In genomic region chr6:44260011-44260410, GRCh38 we compare ENCODE assay signal across 16 cellular contexts. TPM values are rescaled to one million over a fixed set of nuclear protein-coding genes. Genes with fewer than 3 reads are reported as not detected.
DNase-seq lines count a peak whose midpoint lies in the region; ATAC-seq and TF ChIP-seq lines count a peak whose summit lies in the region.
"Had no signal": no experiment of that assay in that cellular context is flagged by ENCODE, and none has a peak within 500 bp of the region (broad histone marks: within the 10 kb centered on the region; RNA-seq: fewer than 3 reads in every experiment).

No MANE protein-coding gene starts in this region.

- no peaks in the 10 kb centered on the region for H3K9me2 ChIP-seq in OCI-LY1 (ENCODE audit: low read depth, low read length)

- no peak for DNase-seq in activated CD4-positive, alpha-beta T cell treated with anti-CD3 and anti-CD28 coated beads, Interleukin-2, amount 10 ng/mL, durations not matched to agents 7 days and 5 days
- DNase-seq in activated CD4-positive, alpha-beta T cell treated with anti-CD3 and anti-CD28 coated beads, Interleukin-2, amount 50 U/mL, for 1 hour, result no peak
- DNase-seq in islet precursor cell, result peak; percentile 43
- DNase-seq in stimulated activated naive B cell treated with anti-CD40 and anti-IgM and Interleukin-4, amounts not matched to agents 10 μg/mL and 1 μg/mL and 100 μg/mL, for 72 hours, result peak; percentile 54
- no peak for DNase-seq in DMS 273 (lab: John Stamatoyannopoulos, UW; ENCODE audit: unreplicated experiment)
- no peak for DNase-seq in activated effector memory CD4-positive, alpha-beta T cell treated with Interleukin-2 at 50 U/mL for 16 hours
- DNase-seq: 8988T, COR-L47, GOT3, NCI-H1930, NCI-H510A treated with DMSO at 0.1 percent for 48 hours, SHP77 treated with DMSO at 0.1 percent for 48 hours had no signal

- H3K4me1 ChIP-seq in OCI-LY1 (ENCODE audit: insufficient read depth, low read length, severe bottlenecking), result peaks cover 81% of the 10 kb centered on the region

- peak overlapping the region; percentile 77 for H3K27ac ChIP-seq in OCI-LY1 (ENCODE audit: low read depth, low read length, poor library complexity, severe bottlenecking)
- H3K27ac ChIP-seq: C4-2B had no signal

- H3K4me3 ChIP-seq in OCI-LY1 (ENCODE audit: low read depth, low read length, poor library complexity, severe bottlenecking), result no peak overlapping the region

- TF ChIP-seq CTCF in OCI-LY1 (IDR thresholded peaks at IDR 0.05; ENCODE audit: low read length), result no peak

- no peaks in the 10 kb centered on the region for H3K9me3 Mint-ChIP-seq in activated CD4-positive, alpha-beta T cell treated with anti-CD3 and anti-CD28 coated beads, Interleukin-2, amount 10 ng/mL, durations not matched to agents 7 days and 5 days
- no peaks in the 10 kb centered on the region for H3K9me3 Mint-ChIP-seq in stimulated activated naive B cell treated with anti-CD40 and anti-IgM and Interleukin-4, amounts not matched to agents 10 μg/mL and 1 μg/mL and 100 μg/mL, for 72 hours

- no peaks in the 10 kb centered on the region for H3K27me3 ChIP-seq in OCI-LY1 (ENCODE audit: insufficient read depth, low read length)

- H3K36me3 Mint-ChIP-seq in activated CD4-positive, alpha-beta T cell treated with anti-CD3 and anti-CD28 coated beads, Interleukin-2, amount 10 ng/mL, durations not matched to agents 7 days and 5 days (ENCODE audit: low read depth), result peaks cover 12% of the 10 kb centered on the region
- H3K36me3 Mint-ChIP-seq in stimulated activated naive B cell treated with anti-CD40 and anti-IgM and Interleukin-4, amounts not matched to agents 10 μg/mL and 1 μg/mL and 100 μg/mL, for 72 hours, result peaks cover 83 to 90% of the 10 kb centered on the region in 2 donors

- H3F3A ChIP-seq in OCI-LY1 (ENCODE audit: insufficient read depth, low read length), result peaks cover 9% of the 10 kb centered on the region

- POLR2A ChIA-PET in activated CD4-positive, alpha-beta T cell treated with anti-CD3 and anti-CD28 coated beads, Interleukin-2, amount 10 ng/mL, durations not matched to agents 7 days and 5 days (lab: Charles Lee), result no interaction called here

- no peak overlapping the region for H3K4me3 Mint-ChIP-seq in activated CD4-positive, alpha-beta T cell treated with anti-CD3 and anti-CD28 coated beads, Interleukin-2, amount 10 ng/mL, durations not matched to agents 7 days and 5 days
- H3K4me3 Mint-ChIP-seq in stimulated activated naive B cell treated with anti-CD40 and anti-IgM and Interleukin-4, amounts not matched to agents 10 μg/mL and 1 μg/mL and 100 μg/mL, for 72 hours, result peak overlapping the region; percentile 100

- H2AFZ ChIP-seq in OCI-LY1 (ENCODE audit: low read length), result no peak overlapping the region

- ATAC-seq in stimulated activated naive B cell treated with anti-CD40 and anti-IgM and Interleukin-4, amounts not matched to agents 10 μg/mL and 1 μg/mL and 100 μg/mL, for 72 hours (replicated peaks), result peak; percentile 3 to 5
- no peak for ATAC-seq in HG03457 (IDR thresholded peaks at IDR 0.05; ENCODE audit: unreplicated experiment)

- H3K9me3 ChIP-seq in OCI-LY1 (ENCODE audit: low read length), result no peaks in the 10 kb centered on the region

- H3K27me3 Mint-ChIP-seq in activated CD4-positive, alpha-beta T cell treated with anti-CD3 and anti-CD28 coated beads, Interleukin-2, amount 10 ng/mL, durations not matched to agents 7 days and 5 days, result no peaks in the 10 kb centered on the region
- no peaks in the 10 kb centered on the region for H3K27me3 Mint-ChIP-seq in stimulated activated naive B cell treated with anti-CD40 and anti-IgM and Interleukin-4, amounts not matched to agents 10 μg/mL and 1 μg/mL and 100 μg/mL, for 72 hours

- peaks cover 57% of the 10 kb centered on the region for H3K4me1 Mint-ChIP-seq in activated CD4-positive, alpha-beta T cell treated with anti-CD3 and anti-CD28 coated beads, Interleukin-2, amount 10 ng/mL, durations not matched to agents 7 days and 5 days
- H3K4me1 Mint-ChIP-seq in stimulated activated naive B cell treated with anti-CD40 and anti-IgM and Interleukin-4, amounts not matched to agents 10 μg/mL and 1 μg/mL and 100 μg/mL, for 72 hours, result peaks cover 57 to 80% of the 10 kb centered on the region in 2 donors

- H3K4me2 ChIP-seq in OCI-LY1 (ENCODE audit: low read length), result no peak overlapping the region

- peaks cover 30% of the 10 kb centered on the region; the same call in 1 of the 2 replicates for H3K36me3 ChIP-seq in OCI-LY1 (ENCODE audit: insufficient read depth, low read length)

- H4K20me1 ChIP-seq in OCI-LY1 (ENCODE audit: insufficient read depth, low read length), result no peaks in the 10 kb centered on the region

- CTCF ChIA-PET in activated CD4-positive, alpha-beta T cell treated with anti-CD3 and anti-CD28 coated beads, Interleukin-2, amount 10 ng/mL, durations not matched to agents 7 days and 5 days (lab: Charles Lee), result interaction anchor here (0.6 kb wide), 1 partner anchor 261 kb away, joined by 5 read pairs; no protein-coding TSS in a partner anchor

- H3K27ac Mint-ChIP-seq in activated CD4-positive, alpha-beta T cell treated with anti-CD3 and anti-CD28 coated beads, Interleukin-2, amount 10 ng/mL, durations not matched to agents 7 days and 5 days, result peak overlapping the region; percentile 46
- H3K27ac Mint-ChIP-seq in stimulated activated naive B cell treated with anti-CD40 and anti-IgM and Interleukin-4, amounts not matched to agents 10 μg/mL and 1 μg/mL and 100 μg/mL, for 72 hours, result peak overlapping the region; percentile 100

- no peaks in the 10 kb centered on the region for H3K79me2 ChIP-seq in OCI-LY1 (ENCODE audit: insufficient read depth, low read length)

- no peak overlapping the region for H3K9ac ChIP-seq in OCI-LY1 (ENCODE audit: low read length)

RNA-seq across cellular contexts. Expression of gene SLC35B2, which starts 2.7 kb away (rescaled TPM):
- 10 to 100 TPM; 29.5 to 30.1 TPM for total RNA-seq in activated CD4-positive, alpha-beta T cell treated with anti-CD3 and anti-CD28 coated beads, Interleukin-2, amount 10 ng/mL, durations not matched to agents 7 days and 5 days

RNA-seq across cellular contexts. Expression of gene NFKBIE, which starts 5.3 kb away (rescaled TPM):
- total RNA-seq in activated CD4-positive, alpha-beta T cell treated with anti-CD3 and anti-CD28 coated beads, Interleukin-2, amount 10 ng/mL, durations not matched to agents 7 days and 5 days, result 10 to 100 TPM; 14.7 to 15.3 TPM

RNA-seq across cellular contexts. Expression of gene TMEM151B, which starts 10.2 kb away (rescaled TPM):
- not detected for total RNA-seq in activated CD4-positive, alpha-beta T cell treated with anti-CD3 and anti-CD28 coated beads, Interleukin-2, amount 10 ng/mL, durations not matched to agents 7 days and 5 days
- total RNA-seq: LHCN-M2 had no signal

RNA-seq across cellular contexts. Expression of gene HSP90AB1, which starts 13.1 kb away (rescaled TPM):
- 100 to 1,000 TPM; 522 to 571 TPM for total RNA-seq in activated CD4-positive, alpha-beta T cell treated with anti-CD3 and anti-CD28 coated beads, Interleukin-2, amount 10 ng/mL, durations not matched to agents 7 days and 5 days

RNA-seq across cellular contexts. Expression of gene SLC29A1, which starts 36.6 kb away (rescaled TPM):
- total RNA-seq in activated CD4-positive, alpha-beta T cell treated with anti-CD3 and anti-CD28 coated beads, Interleukin-2, amount 10 ng/mL, durations not matched to agents 7 days and 5 days, result 10 to 100 TPM; 38.5 to 46.9 TPM

Comparison
In these comparisons a context has a peak if more than half of its experiments do, and no peak if none do; other contexts are left out.
1. DNase-seq: peak in islet precursor cell (single experiment) and stimulated activated naive B cell treated with anti-CD40 and anti-IgM and Interleukin-4, amounts not matched to agents 10 μg/mL and 1 μg/mL and 100 μg/mL, for 72 hours (single experiment); none in activated CD4-positive, alpha-beta T cell treated with anti-CD3 and anti-CD28 coated beads, Interleukin-2, amount 10 ng/mL, durations not matched to agents 7 days and 5 days (single experiment), activated CD4-positive, alpha-beta T cell treated with anti-CD3 and anti-CD28 coated beads, Interleukin-2, amount 50 U/mL, for 1 hour (single experiment), DMS 273 (single experiment) and activated effector memory CD4-positive, alpha-beta T cell treated with Interleukin-2 at 50 U/mL for 16 hours (single experiment).